28 cellular contexts compared by ENCODE assay signal in the genomic region with DNA sequence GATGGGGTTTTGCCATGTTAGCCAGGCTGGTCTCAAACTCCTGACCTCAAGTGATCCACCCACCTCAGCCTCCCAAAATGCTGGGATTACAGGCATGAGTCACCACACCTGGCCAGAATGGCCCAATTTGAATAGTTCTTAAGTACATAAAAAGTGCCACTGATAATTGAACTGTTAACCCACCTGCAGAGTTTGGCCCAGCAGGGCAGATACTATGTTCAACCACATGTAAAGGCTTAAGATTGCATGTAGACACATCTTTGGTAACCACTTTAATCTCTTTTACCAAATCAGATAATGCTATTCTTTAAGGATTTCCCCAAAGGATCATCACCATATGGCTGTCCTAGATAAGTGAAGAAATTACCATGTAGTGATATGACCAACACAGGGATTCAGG.
"Had no signal": no experiment of that assay in that cellular context is flagged by ENCODE, and none has a peak within 500 bp of the region (broad histone marks: within the 10 kb centered on the region; RNA-seq: fewer than 3 reads in every experiment).

No MANE protein-coding gene starts in this region.

- H3K9me3 ChIP-seq: ascending aorta, breast epithelium, colonic mucosa, esophagus muscularis mucosa, gastrocnemius medialis, heart left ventricle had no signal

- H3K36me3 ChIP-seq: ascending aorta, breast epithelium, cardiac muscle cell, colonic mucosa, esophagus muscularis mucosa, gastrocnemius medialis, heart left ventricle had no signal

- H3K4me3 ChIP-seq: ascending aorta, breast epithelium, cardiac muscle cell, colonic mucosa, esophagus muscularis mucosa, gastrocnemius medialis, heart left ventricle had no signal

- H3K27me3 ChIP-seq: ascending aorta, breast epithelium, cardiac muscle cell, colonic mucosa, esophagus muscularis mucosa, foreskin keratinocyte, gastrocnemius medialis, heart left ventricle had no signal

- DNase-seq: activated CD4-positive, alpha-beta memory T cell treated with anti-CD3 and anti-CD28 coated beads, Interleukin-2, amount 10 ng/mL, durations not matched to agents 7 days and 5 days; activated CD4-positive, alpha-beta T cell treated with anti-CD3 and anti-CD28 coated beads for 1 hour; activated CD4-positive, alpha-beta T cell treated with anti-CD3 and anti-CD28 coated beads for 4 hours; activated CD4-positive, alpha-beta T cell treated with anti-CD3 and anti-CD28 coated beads, Interleukin-2, amount 10 ng/mL, durations not matched to agents 7 days and 5 days; activated CD4-positive, alpha-beta T cell treated with anti-CD3 and anti-CD28 coated beads, Interleukin-2, amount 50 U/mL, for 4 hours; activated CD4-positive, CD25-positive, alpha-beta regulatory T cell; activated CD8-positive, alpha-beta memory T cell treated with anti-CD3 and anti-CD28 coated beads, Interleukin-2, amount 50 U/mL, for 48 hours; activated gamma-delta T cell; activated naive CD4-positive, alpha-beta T cell; activated naive CD4-positive, alpha-beta T cell treated with anti-CD3 and anti-CD28 coated beads, Interleukin-2, amount 10 ng/mL, durations not matched to agents 7 days and 5 days; activated naive CD8-positive, alpha-beta T cell treated with anti-CD3 and anti-CD28 coated beads, Interleukin-2, amount 10 ng/mL, durations not matched to agents 7 days and 5 days; activated T-cell treated with anti-CD3 and anti-CD28 coated beads for 4 hours; activated T-cell treated with anti-CD3 and anti-CD28 coated beads, Interleukin-2, amount 50 U/mL, for 24 hours; activated T-cell treated with anti-CD3 and anti-CD28 coated beads, Interleukin-2, amount 50 U/mL, for 72 hours; central memory CD4-positive, alpha-beta T cell; cerebellar nuclear complex; colonic mucosa; effector CD8-positive, alpha-beta T cell; foreskin keratinocyte; gastrocnemius medialis; glutamatergic neuron; heart left ventricle; T-helper 17 cell; T1000 had no signal

- H3K27ac ChIP-seq: ascending aorta, breast epithelium, cardiac muscle cell, colonic mucosa, esophagus muscularis mucosa, foreskin keratinocyte, gastrocnemius medialis had no signal

- H3K4me1 ChIP-seq: ascending aorta, breast epithelium, colonic mucosa, foreskin keratinocyte had no signal
